8 cellular contexts compared by ENCODE assay signal in genomic region chr4:183443609-183444148, GRCh38. TPM values are rescaled to one million over a fixed set of nuclear protein-coding genes. Genes with fewer than 3 reads are reported as not detected.
DNase-seq lines count a peak whose midpoint lies in the region; TF ChIP-seq lines count a peak whose summit lies in the region.

No MANE protein-coding gene starts in this region.

- H3K4me3 ChIP-seq in right atrium auricular region (peak overlapping the region; percentile 85 to 89), skeletal muscle cell (ENCODE audit: low read depth, low read length) (peak overlapping the region; percentile 91)

- no peak for TF ChIP-seq CTCF in right atrium auricular region (IDR thresholded peaks at IDR 0.05)

- H3K27ac ChIP-seq in right atrium auricular region, result peak overlapping the region; percentile 98

- H3K9me3 Mint-ChIP-seq in activated naive CD4-positive, alpha-beta T cell treated with anti-CD3 and anti-CD28 coated beads, Interleukin-2, amount 10 ng/mL, durations not matched to agents 7 days and 5 days, result no peaks in the 10 kb centered on the region

- peaks cover 46% of the 10 kb centered on the region for H3K4me1 Mint-ChIP-seq in activated naive CD4-positive, alpha-beta T cell treated with anti-CD3 and anti-CD28 coated beads, Interleukin-2, amount 10 ng/mL, durations not matched to agents 7 days and 5 days

- H3K27ac Mint-ChIP-seq in activated naive CD4-positive, alpha-beta T cell treated with anti-CD3 and anti-CD28 coated beads, Interleukin-2, amount 10 ng/mL, durations not matched to agents 7 days and 5 days, result peak overlapping the region; percentile 100

- H3K36me3 Mint-ChIP-seq in activated naive CD4-positive, alpha-beta T cell treated with anti-CD3 and anti-CD28 coated beads, Interleukin-2, amount 10 ng/mL, durations not matched to agents 7 days and 5 days, result peaks cover 35% of the 10 kb centered on the region

- peaks cover 20% of the 10 kb centered on the region for H3K36me3 ChIP-seq in right atrium auricular region

- H3K4me3 Mint-ChIP-seq in activated naive CD4-positive, alpha-beta T cell treated with anti-CD3 and anti-CD28 coated beads, Interleukin-2, amount 10 ng/mL, durations not matched to agents 7 days and 5 days, result peak overlapping the region; percentile 100

- no peaks in the 10 kb centered on the region for H3K9me3 ChIP-seq in right atrium auricular region

- CTCF ChIA-PET in activated naive CD4-positive, alpha-beta T cell treated with anti-CD3 and anti-CD28 coated beads, Interleukin-2, amount 10 ng/mL, durations not matched to agents 7 days and 5 days (lab: Charles Lee), result interaction anchor here (0.9 to 1.2 kb wide), 3 partner anchors 15 to 65 kb away, joined by 3 to 4 read pairs (median 4); no protein-coding TSS in a partner anchor

- H3K27me3 Mint-ChIP-seq in activated naive CD4-positive, alpha-beta T cell treated with anti-CD3 and anti-CD28 coated beads, Interleukin-2, amount 10 ng/mL, durations not matched to agents 7 days and 5 days, result peaks cover 3% of the 10 kb centered on the region

- DNase-seq in activated CD4-positive, alpha-beta T cell treated with anti-CD3 and anti-CD28 coated beads for 24 hours (ENCODE audit: low read depth in 2 of 2), result peak; percentile 14 to 22
- no peak for DNase-seq in activated CD4-positive, alpha-beta T cell treated with anti-CD3 and anti-CD28 coated beads for 1 hour
- DNase-seq in NCI-H510A (lab: John Stamatoyannopoulos, UW) (peak; percentile 31), right atrium auricular region (ENCODE audit: low spot score) (no peak), skeletal muscle cell (ENCODE audit: low read depth) (no peak), putamen (ENCODE audit: low spot score) (no peak), COR-L47 (lab: John Stamatoyannopoulos, UW) (no peak)
- DNase-seq in activated naive CD4-positive, alpha-beta T cell treated with anti-CD3 and anti-CD28 coated beads, Interleukin-2, amount 10 ng/mL, durations not matched to agents 7 days and 5 days, result no peak

- no peaks in the 10 kb centered on the region for H3K27me3 ChIP-seq in right atrium auricular region

- H3K4me1 ChIP-seq in right atrium auricular region, result peaks cover 0 to 40% of the 10 kb centered on the region in 2 donors

RNA-seq across cellular contexts. Expression of gene CDKN2AIP, which starts 0.8 kb away (rescaled TPM):
- total RNA-seq in right atrium auricular region, result 10 to 100 TPM in 1 of 2 donors, 1 to 10 TPM in 1; 9.7 to 11.1 TPM

Comparison
In these comparisons a context has a peak if more than half of its experiments do, and no peak if none do; other contexts are left out.
1. DNase-seq: peak in activated CD4-positive, alpha-beta T cell treated with anti-CD3 and anti-CD28 coated beads for 24 hours (2 of 2) and NCI-H510A (single experiment); none in activated CD4-positive, alpha-beta T cell treated with anti-CD3 and anti-CD28 coated beads for 1 hour (single experiment), activated naive CD4-positive, alpha-beta T cell treated with anti-CD3 and anti-CD28 coated beads, Interleukin-2, amount 10 ng/mL, durations not matched to agents 7 days and 5 days (single experiment), right atrium auricular region (single experiment), skeletal muscle cell (single experiment), putamen (single experiment) and COR-L47 (single experiment).